Comparison of ENCODE assay signal across 8 cellular contexts in genomic region chr9:93143830-93144530, GRCh38. TPM values are rescaled to one million over a fixed set of nuclear protein-coding genes. Genes with fewer than 3 reads are reported as not detected.
A peak's percentile ranks its signal among the peaks of the same experiment; 100 is the strongest.
DNase-seq lines count a peak whose midpoint lies in the region; ATAC-seq, FAIRE-seq and TF ChIP-seq lines count a peak whose summit lies in the region.

No MANE protein-coding gene starts in this region.

- H3K4me1 Mint-ChIP-seq in CD8-positive, alpha-beta T cell (ENCODE audit: low read depth) = peaks cover 49% of the 10 kb centered on the region
- peaks cover 63% of the 10 kb centered on the region for H3K4me1 Mint-ChIP-seq in activated naive CD8-positive, alpha-beta T cell (ENCODE audit: low read depth)

- H3K4me1 ChIP-seq in CD8-positive, alpha-beta T cell (ENCODE audit: insufficient read depth, low read length) = peaks cover 46% of the 10 kb centered on the region
- H3K4me1 ChIP-seq in RWPE2 (ENCODE audit: insufficient read depth, poor library complexity, severe bottlenecking) (peaks cover 21% of the 10 kb centered on the region), left lung (peaks cover 0 to 11% of the 10 kb centered on the region in 2 donors)

- intact Hi-C loops in CD8-positive, alpha-beta T cell (cut with DNase I, micrococcal nuclease) = no loop called here
- intact Hi-C loops in left lung (cut with DNase I) = no loop called here

- DNase-seq in CD8-positive, alpha-beta T cell = peak; percentile 46 to 86 (median 71)
- DNase-seq in RWPE2 (ENCODE audit: low spot score) (no peak), left lung (peak in 1 of 2 donors; percentile 69), urothelium cell line (ENCODE audit: low spot score) (peak; percentile 57), NCI-H1436 (lab: John Stamatoyannopoulos, UW) (no peak)

- H3K27me3 ChIP-seq in CD8-positive, alpha-beta T cell (ENCODE audit: insufficient read depth, low read length) = no peaks in the 10 kb centered on the region
- H3K27me3 ChIP-seq in RWPE2 (ENCODE audit: insufficient read depth, poor library complexity, severe bottlenecking) = no peaks in the 10 kb centered on the region
- H3K27me3 ChIP-seq in left lung = no peaks in the 10 kb centered on the region

- POLR2A ChIA-PET in CD8-positive, alpha-beta T cell (lab: Charles Lee) = interaction anchor here (1.0 to 2.8 kb wide), 7 partner anchors 9 to 191 kb away, joined by 3 to 17 read pairs (median 5); partner anchors contain the start of gene NINJ1

- CTCF ChIA-PET in CD8-positive, alpha-beta T cell (lab: Charles Lee) = interaction anchor here (1.0 to 2.2 kb wide), 4 partner anchors 10 to 35 kb away, joined by 3 to 6 read pairs (median 5); no protein-coding TSS in a partner anchor

- H3K27ac Mint-ChIP-seq in CD8-positive, alpha-beta T cell = peak overlapping the region; percentile 97
- H3K27ac Mint-ChIP-seq in activated naive CD8-positive, alpha-beta T cell = peak overlapping the region; percentile 88

- no peaks in the 10 kb centered on the region for H3K36me3 ChIP-seq in CD8-positive, alpha-beta T cell (ENCODE audit: insufficient read depth, low read length)
- no peaks in the 10 kb centered on the region for H3K36me3 ChIP-seq in RWPE2 (ENCODE audit: low read depth)
- H3K36me3 ChIP-seq in left lung = no peaks in the 10 kb centered on the region

- H3K4me3 ChIP-seq in CD8-positive, alpha-beta T cell (ENCODE audit: low read depth, low read length) = no peak overlapping the region
- H3K4me3 ChIP-seq in RWPE2 (ENCODE audit: severe bottlenecking) (no peak overlapping the region), left lung (no peak overlapping the region)

- peaks cover 11% of the 10 kb centered on the region for H3K9me3 Mint-ChIP-seq in CD8-positive, alpha-beta T cell
- H3K9me3 Mint-ChIP-seq in activated naive CD8-positive, alpha-beta T cell (ENCODE audit: low read depth) = peaks cover 10% of the 10 kb centered on the region

- no peak for TF ChIP-seq CTCF in CD8-positive, alpha-beta T cell (IDR thresholded peaks at IDR 0.05)
- no peak for TF ChIP-seq CTCF in RWPE2 (IDR thresholded peaks at IDR 0.05; ENCODE audit: poor library complexity, severe bottlenecking)
- TF ChIP-seq CTCF in left lung (IDR thresholded peaks at IDR 0.05) = no peak

- FAIRE-seq in urothelium cell line (lab: Jason Lieb, UNC) = peak; percentile 62

- peak overlapping the region; percentile 54 for H3K4me3 Mint-ChIP-seq in CD8-positive, alpha-beta T cell
- peak overlapping the region; percentile 52 for H3K4me3 Mint-ChIP-seq in activated naive CD8-positive, alpha-beta T cell

- ATAC-seq in CD8-positive, alpha-beta T cell = peak; percentile 94
- peak; percentile 46 for ATAC-seq in RWPE2 (ENCODE audit: low read depth)
- ATAC-seq in left lung = peak; percentile 29
- no peak for ATAC-seq in GM19397 (IDR thresholded peaks at IDR 0.05; ENCODE audit: unreplicated experiment)
- ATAC-seq in HG03280 (IDR thresholded peaks at IDR 0.05; ENCODE audit: unreplicated experiment) = no peak

- peak overlapping the region; percentile 25 for H3K27ac ChIP-seq in CD8-positive, alpha-beta T cell (ENCODE audit: low read depth, low read length)
- H3K27ac ChIP-seq in RWPE2 (ENCODE audit: poor library complexity, severe bottlenecking) (no peak overlapping the region), left lung (no peak overlapping the region)

- H3K36me3 Mint-ChIP-seq in CD8-positive, alpha-beta T cell = no peaks in the 10 kb centered on the region
- H3K36me3 Mint-ChIP-seq in activated naive CD8-positive, alpha-beta T cell = peaks cover 10% of the 10 kb centered on the region

- no peaks in the 10 kb centered on the region for H3K9me3 ChIP-seq in CD8-positive, alpha-beta T cell (ENCODE audit: low read length)
- H3K9me3 ChIP-seq in RWPE2 (ENCODE audit: severe bottlenecking) (no peaks in the 10 kb centered on the region), left lung (no peaks in the 10 kb centered on the region)

- H3K27me3 Mint-ChIP-seq in CD8-positive, alpha-beta T cell (ENCODE audit: low read depth) = no peaks in the 10 kb centered on the region
- H3K27me3 Mint-ChIP-seq in activated naive CD8-positive, alpha-beta T cell = no peaks in the 10 kb centered on the region

RNA-seq across cellular contexts. Expression of gene NINJ1, which starts 9.9 kb away (rescaled TPM):
- 100 to 1,000 TPM; 214 to 229 TPM for total RNA-seq in CD8-positive, alpha-beta T cell
- total RNA-seq in left lung = 10 to 100 TPM; 77.9 to 83.5 TPM

RNA-seq across cellular contexts. Expression of gene WNK2, which starts 40.0 kb away (rescaled TPM):
- under 1 TPM; 0.25 to 0.30 TPM for total RNA-seq in CD8-positive, alpha-beta T cell
- 1 to 10 TPM in 1 of 2 donors, under 1 TPM in 1; 0.93 to 1.6 TPM for total RNA-seq in left lung

RNA-seq across cellular contexts. Expression of gene CARD19, which starts 48.0 kb away (rescaled TPM):
- total RNA-seq in CD8-positive, alpha-beta T cell = 10 to 100 TPM; 72.1 to 78.0 TPM
- 10 to 100 TPM; 27.7 to 43.0 TPM for total RNA-seq in left lung

Comparison
In these comparisons a context has a peak if more than half of its experiments do, and no peak if none do; other contexts are left out.
1. ATAC-seq: peak in CD8-positive, alpha-beta T cell (single experiment), RWPE2 (single experiment) and left lung (single experiment); none in GM19397 (single experiment) and HG03280 (single experiment).
2. DNase-seq: peak in CD8-positive, alpha-beta T cell (7 of 7) and urothelium cell line (single experiment); none in RWPE2 (single experiment) and NCI-H1436 (single experiment).